Comparison of ENCODE assay signal across 8 cellular contexts in the genomic region with DNA sequence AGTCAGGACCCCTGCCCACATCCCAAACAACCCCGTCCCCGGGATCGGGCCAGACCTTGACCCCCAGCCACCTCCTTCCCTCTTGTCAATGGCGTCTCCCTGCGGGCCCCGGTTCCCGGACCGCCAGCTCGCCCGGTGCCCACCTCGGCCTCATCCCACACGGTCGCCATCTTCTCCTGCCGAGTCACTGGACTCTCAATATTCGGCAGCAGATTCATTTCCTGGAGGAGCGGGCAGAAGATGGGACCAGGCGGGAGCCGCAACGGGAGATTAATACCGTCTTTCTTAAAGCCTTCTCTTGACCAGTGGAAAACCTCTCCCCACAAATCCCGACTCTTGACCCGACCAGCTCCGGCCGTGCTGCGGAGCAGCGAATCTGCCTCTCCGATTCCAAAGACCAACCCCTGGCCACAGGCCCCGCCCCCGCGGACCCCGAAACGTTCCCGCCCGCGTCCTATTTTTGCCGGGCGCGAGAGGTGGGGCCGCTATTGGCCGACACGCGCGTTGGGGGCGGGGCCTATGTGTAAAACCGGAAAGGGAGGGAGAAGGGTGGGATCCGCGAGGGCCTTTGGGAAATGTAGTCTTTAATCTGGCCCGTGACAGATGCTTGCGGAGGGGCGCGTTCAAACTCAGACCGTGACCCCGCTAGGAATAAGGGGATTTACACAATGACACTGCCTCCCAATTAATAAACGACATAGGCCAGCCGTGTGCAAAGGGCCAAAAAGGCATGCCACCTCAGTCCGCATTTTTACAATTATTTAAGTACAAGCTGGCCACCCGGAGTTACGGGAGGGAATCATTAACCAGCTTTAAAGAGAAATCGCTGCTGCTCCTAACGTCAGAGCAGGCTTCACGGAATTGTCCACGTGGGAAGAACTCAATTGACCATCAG. TPM values are rescaled to one million over a fixed set of nuclear protein-coding genes. Genes with fewer than 3 reads are reported as not detected.
DNase-seq lines count a peak whose midpoint lies in the region; ATAC-seq and TF ChIP-seq lines count a peak whose summit lies in the region.

Gene PSMC3 (minus strand): TSS at position 378 of the 895 bp plus-strand sequence. CDS start 160 bp downstream, at position 218.

- DNase-seq in GM13977 (ENCODE audit: low spot score), result peak; percentile 96
- peak; percentile 91 for DNase-seq in NCI-H1694 (lab: John Stamatoyannopoulos, UW)
- peak; percentile 98 for DNase-seq in amniotic stem cell (lab: John Stamatoyannopoulos, UW)
- peak; percentile 98 to 99 for DNase-seq in heart right ventricle
- DNase-seq in progenitor cell of endocrine pancreas (ENCODE audit: low spot score, unreplicated experiment), result peak; percentile 98
- DNase-seq in ureter (ENCODE audit: low spot score), result peak; percentile 99

- ATAC-seq in HG02884 (IDR thresholded peaks at IDR 0.05; ENCODE audit: unreplicated experiment), result peak; percentile 90
- ATAC-seq in heart right ventricle, result peak; percentile 95 to 99 (median 98)

- WGBS in heart right ventricle, 2 donors, result 0 to 1% methylated on average over 62 of the region's 62 CpGs

- no peaks in the 10 kb centered on the region for H3K9me3 Mint-ChIP-seq in T-helper 1 cell treated with Interleukin-12 subunit alpha and Interleukin-12 subunit beta and Interleukin-4 antibody, amounts not matched to agents 30 μg/mL and 1 μg/mL, for 36 hours
- H3K9me3 Mint-ChIP-seq in progenitor cell of endocrine pancreas (ENCODE audit: low read depth), result no peaks in the 10 kb centered on the region

- no peaks in the 10 kb centered on the region for H3K9me3 ChIP-seq in heart right ventricle

- no peaks in the 10 kb centered on the region for H3K27me3 ChIP-seq in heart right ventricle

- intact Hi-C loops in heart right ventricle (cut with DNase I), result loop anchor here in 3 of 10 donors (1.0 to 2.0 kb wide), 2 partner anchors 18 kb away; partner anchors contain the start of gene SLC39A13 (in 3 of the 3)

- H3K27ac ChIP-seq in heart right ventricle, result peak within 1 kb of the TSS; percentile 74 to 98 (median 92)

- TF ChIP-seq CTCF in GM13977 (IDR thresholded peaks at IDR 0.05; ENCODE audit: extremely low read depth, insufficient read depth, missing control alignments), result no peak
- TF ChIP-seq CTCF in heart right ventricle (IDR thresholded peaks at IDR 0.05), result no peak
- no peak for TF ChIP-seq CTCF in progenitor cell of endocrine pancreas (IDR thresholded peaks at IDR 0.05; ENCODE audit: unreplicated experiment)

- H3K27ac Mint-ChIP-seq in T-helper 1 cell treated with Interleukin-12 subunit alpha and Interleukin-12 subunit beta and Interleukin-4 antibody, amounts not matched to agents 30 μg/mL and 1 μg/mL, for 36 hours, result peak within 1 kb of the TSS; percentile 97
- peak within 1 kb of the TSS; percentile 99 for H3K27ac Mint-ChIP-seq in progenitor cell of endocrine pancreas

- peaks cover 11 to 21% (median 16%) of the 10 kb centered on the region in 9 donors for H3K4me1 ChIP-seq in heart right ventricle

- H3K4me1 Mint-ChIP-seq in T-helper 1 cell treated with Interleukin-12 subunit alpha and Interleukin-12 subunit beta and Interleukin-4 antibody, amounts not matched to agents 30 μg/mL and 1 μg/mL, for 36 hours (ENCODE audit: low read depth), result peaks cover 22% of the 10 kb centered on the region
- peaks cover 13% of the 10 kb centered on the region for H3K4me1 Mint-ChIP-seq in progenitor cell of endocrine pancreas (ENCODE audit: low read depth)

- peak within 1 kb of the TSS; percentile 55 to 99 (median 88) for H3K4me3 ChIP-seq in heart right ventricle

- no peaks in the 10 kb centered on the region for H3K27me3 Mint-ChIP-seq in T-helper 1 cell treated with Interleukin-12 subunit alpha and Interleukin-12 subunit beta and Interleukin-4 antibody, amounts not matched to agents 30 μg/mL and 1 μg/mL, for 36 hours (ENCODE audit: low read depth)
- no peaks in the 10 kb centered on the region for H3K27me3 Mint-ChIP-seq in progenitor cell of endocrine pancreas

- H3K36me3 ChIP-seq in heart right ventricle, result peaks cover 0 to 39% (median 30%) of the 10 kb centered on the region in 9 donors

- H3K36me3 Mint-ChIP-seq in T-helper 1 cell treated with Interleukin-12 subunit alpha and Interleukin-12 subunit beta and Interleukin-4 antibody, amounts not matched to agents 30 μg/mL and 1 μg/mL, for 36 hours (ENCODE audit: low read depth), result peaks cover 22% of the 10 kb centered on the region
- H3K36me3 Mint-ChIP-seq in progenitor cell of endocrine pancreas (ENCODE audit: insufficient read depth), result peaks cover 6% of the 10 kb centered on the region

- H3K4me3 Mint-ChIP-seq in T-helper 1 cell treated with Interleukin-12 subunit alpha and Interleukin-12 subunit beta and Interleukin-4 antibody, amounts not matched to agents 30 μg/mL and 1 μg/mL, for 36 hours, result peak within 1 kb of the TSS; percentile 97
- peak within 1 kb of the TSS; percentile 100 for H3K4me3 Mint-ChIP-seq in progenitor cell of endocrine pancreas (ENCODE audit: low read depth)

- in situ Hi-C loops in GM13977 (cut with MboI; ENCODE audit: low pct_unique_long_range_greater_than_20kb, low sequenced_read_pairs, unreplicated experiment), result no loop called here

RNA-seq across cellular contexts. Expression of gene PSMC3, which starts in this region (rescaled TPM):
- total RNA-seq in heart right ventricle (100 to 1,000 TPM; 129 to 171 (median 140) TPM), progenitor cell of endocrine pancreas (101 and 103 TPM in 2 replicates), ureter (87.4 TPM)
- 100 to 1,000 TPM; 184 to 272 TPM for polyA plus RNA-seq in heart right ventricle

Comparison
In these comparisons a context has a peak if more than half of its experiments do, and no peak if none do; other contexts are left out.
1. Peak in every context shown above with its lines: DNase-seq, ATAC-seq, H3K4me3 ChIP-seq and H3K27ac ChIP-seq.